1 cellular context compared by ENCODE assay signal in the genomic region with DNA sequence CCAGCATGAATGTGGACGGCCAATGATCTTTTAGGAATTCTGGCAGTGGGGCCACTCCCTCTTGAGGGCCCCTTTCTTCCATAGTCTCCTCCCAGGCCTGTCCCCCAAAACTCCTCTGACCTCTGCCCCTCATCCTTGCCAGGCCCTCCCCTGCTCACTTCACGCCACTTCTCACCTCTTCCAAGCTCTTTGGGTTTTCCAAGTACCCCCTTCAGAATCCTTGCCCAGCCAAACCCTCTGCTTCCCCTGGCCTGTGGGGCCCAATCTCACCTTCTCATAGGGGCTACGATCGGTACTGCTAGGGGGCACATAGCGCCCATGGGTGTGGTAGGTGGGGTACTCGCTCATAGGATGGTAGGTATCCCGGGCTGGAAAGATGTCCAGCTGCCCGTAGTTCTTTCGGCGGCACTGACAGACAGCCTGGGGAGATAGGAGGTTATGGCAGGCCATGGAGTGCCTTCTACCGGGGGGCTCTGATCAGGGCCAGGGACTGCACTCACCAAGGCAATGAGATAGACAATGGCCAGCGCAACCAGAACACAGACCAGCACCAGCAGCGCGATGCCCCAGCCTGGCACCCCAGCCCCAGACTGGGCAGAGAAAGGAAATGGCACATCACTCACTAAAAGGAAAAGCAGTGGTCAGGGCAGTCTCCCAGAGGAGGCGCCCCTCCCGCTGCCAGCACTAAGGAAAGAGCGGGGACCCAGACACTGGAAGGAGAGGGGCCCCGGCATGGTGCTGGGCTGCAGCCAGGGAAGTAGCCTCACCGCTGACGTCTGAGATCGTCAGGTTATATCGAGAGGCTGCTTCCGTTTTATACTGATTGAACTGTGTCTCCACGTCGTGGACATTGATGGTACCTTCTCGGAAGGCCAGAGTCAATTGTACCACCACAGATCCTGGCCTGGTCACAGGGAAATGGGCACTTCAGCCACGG.
TF ChIP-seq lines count a peak whose summit lies in the region.

No MANE protein-coding gene starts in this region.

TF ChIP-seq in WTC11, 78 proteins besides CTCF, POLR2A, EP300 and RAD21:
- TF ChIP-seq AR (CRISPR knock-in tag; IDR thresholded peaks at IDR 0.05): no peak
- no peak for TF ChIP-seq RORB (CRISPR knock-in tag; IDR thresholded peaks at IDR 0.05)
- TF ChIP-seq RELA (CRISPR knock-in tag; IDR thresholded peaks at IDR 0.05; ENCODE audit: borderline replicate concordance): no peak
